Comparison of ENCODE assay signal across 8 cellular contexts in the genomic region with DNA sequence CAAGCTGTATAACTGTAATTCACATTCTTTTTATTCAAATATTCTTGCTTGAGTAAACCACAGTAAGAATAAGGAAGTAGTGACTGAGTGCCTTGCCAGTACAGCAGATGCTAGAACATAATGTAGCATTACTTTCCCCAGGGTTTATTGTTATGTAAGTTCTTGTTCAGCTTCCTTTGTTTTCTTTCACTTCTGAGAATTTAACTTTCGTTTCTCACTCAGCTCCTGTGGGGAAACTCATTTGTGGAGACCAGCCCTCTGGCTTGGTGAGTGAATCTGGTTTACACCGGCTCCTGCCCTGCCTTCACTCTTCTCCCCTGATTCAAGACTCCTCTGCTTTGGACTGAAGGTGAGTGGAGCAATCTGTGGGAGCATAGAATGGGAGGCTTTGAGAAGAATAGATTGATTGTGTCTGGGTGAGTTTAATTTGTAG. TPM values are rescaled to one million over a fixed set of nuclear protein-coding genes. Genes with fewer than 3 reads are reported as not detected.
DNase-seq lines count a peak whose midpoint lies in the region; ATAC-seq lines count a peak whose summit lies in the region.

A gene with protein sequence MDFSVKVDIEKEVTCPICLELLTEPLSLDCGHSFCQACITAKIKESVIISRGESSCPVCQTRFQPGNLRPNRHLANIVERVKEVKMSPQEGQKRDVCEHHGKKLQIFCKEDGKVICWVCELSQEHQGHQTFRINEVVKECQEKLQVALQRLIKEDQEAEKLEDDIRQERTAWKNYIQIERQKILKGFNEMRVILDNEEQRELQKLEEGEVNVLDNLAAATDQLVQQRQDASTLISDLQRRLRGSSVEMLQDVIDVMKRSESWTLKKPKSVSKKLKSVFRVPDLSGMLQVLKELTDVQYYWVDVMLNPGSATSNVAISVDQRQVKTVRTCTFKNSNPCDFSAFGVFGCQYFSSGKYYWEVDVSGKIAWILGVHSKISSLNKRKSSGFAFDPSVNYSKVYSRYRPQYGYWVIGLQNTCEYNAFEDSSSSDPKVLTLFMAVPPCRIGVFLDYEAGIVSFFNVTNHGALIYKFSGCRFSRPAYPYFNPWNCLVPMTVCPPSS (plus strand): TSS at position 240 of the 433 bp plus-strand sequence. CDS start 6,443 bp downstream, outside the sequence.

- H3K27ac Mint-ChIP-seq in CD4-positive, alpha-beta memory T cell, result peak within 1 kb of the TSS; percentile 93 to 97 (median 95)
- peak within 1 kb of the TSS; percentile 88 for H3K27ac Mint-ChIP-seq in activated CD4-positive, alpha-beta T cell treated with anti-CD3 and anti-CD28 coated beads, Interleukin-2, amount 10 ng/mL, durations not matched to agents 24 days and 14 days

- H3K36me3 ChIP-seq in CD4-positive, alpha-beta memory T cell (ENCODE audit: insufficient read depth, low read length), result peaks cover 8% of the 10 kb centered on the region
- H3K36me3 ChIP-seq in HUES6 (ENCODE audit: control insufficient read depth, insufficient read depth, low read length), result no peaks in the 10 kb centered on the region

- H3K36me3 Mint-ChIP-seq in CD4-positive, alpha-beta memory T cell, result peaks cover 14 to 37% of the 10 kb centered on the region in 2 donors
- peaks cover 25% of the 10 kb centered on the region for H3K36me3 Mint-ChIP-seq in activated CD4-positive, alpha-beta T cell treated with anti-CD3 and anti-CD28 coated beads, Interleukin-2, amount 10 ng/mL, durations not matched to agents 24 days and 14 days (ENCODE audit: low read depth)

- peak; percentile 66 to 76 (median 73) for DNase-seq in CD4-positive, alpha-beta memory T cell
- DNase-seq in activated CD4-positive, alpha-beta T cell treated with anti-CD3 and anti-CD28 coated beads, Interleukin-2, amount 10 ng/mL, durations not matched to agents 24 days and 14 days, result peak; percentile 90
- DNase-seq in effector CD4-positive, alpha-beta T cell, result peak; percentile 16
- DNase-seq in medulla oblongata (ENCODE audit: extremely low spot score) (peak; percentile 89), SK-N-DZ (ENCODE audit: low spot score) (no peak)
- DNase-seq in stimulated activated CD8-positive, alpha-beta memory T cell treated with anti-CD3 and anti-CD28 coated beads, Interleukin-4, amount 100 ng/mL, for 48 hours, result peak; percentile 50

- H3K4me1 ChIP-seq in CD4-positive, alpha-beta memory T cell (ENCODE audit: insufficient read depth, low read length), result peaks cover 51% of the 10 kb centered on the region
- H3K4me1 ChIP-seq in HUES6 (ENCODE audit: control insufficient read depth, insufficient read depth, low read length), result peaks cover 18% of the 10 kb centered on the region

- peaks cover 37 to 72% (median 50%) of the 10 kb centered on the region in 4 donors for H3K4me1 Mint-ChIP-seq in CD4-positive, alpha-beta memory T cell
- peaks cover 51% of the 10 kb centered on the region for H3K4me1 Mint-ChIP-seq in activated CD4-positive, alpha-beta T cell treated with anti-CD3 and anti-CD28 coated beads, Interleukin-2, amount 10 ng/mL, durations not matched to agents 24 days and 14 days

- peak; percentile 77 for ATAC-seq in GM21423 (IDR thresholded peaks at IDR 0.05; ENCODE audit: unreplicated experiment)

- H3K9me3 Mint-ChIP-seq in CD4-positive, alpha-beta memory T cell, result no peaks in the 10 kb centered on the region
- no peaks in the 10 kb centered on the region for H3K9me3 Mint-ChIP-seq in activated CD4-positive, alpha-beta T cell treated with anti-CD3 and anti-CD28 coated beads, Interleukin-2, amount 10 ng/mL, durations not matched to agents 24 days and 14 days

- peak within 1 kb of the TSS; percentile 90 to 97 (median 95) for H3K4me3 Mint-ChIP-seq in CD4-positive, alpha-beta memory T cell
- peak within 1 kb of the TSS; percentile 89 for H3K4me3 Mint-ChIP-seq in activated CD4-positive, alpha-beta T cell treated with anti-CD3 and anti-CD28 coated beads, Interleukin-2, amount 10 ng/mL, durations not matched to agents 24 days and 14 days

- POLR2A ChIA-PET in CD4-positive, alpha-beta memory T cell (lab: Charles Lee; ENCODE audit: partially characterized antibody), result interaction anchor here (0.8 to 3.1 kb wide), 9 partner anchors 9 to 701 kb away, joined by 4 to 25 read pairs (median 5); a partner anchor contains a TSS

- no peaks in the 10 kb centered on the region for H3K9me3 ChIP-seq in CD4-positive, alpha-beta memory T cell (ENCODE audit: control insufficient read depth in 1 of 2, low read length in 2 of 2)
- H3K9me3 ChIP-seq in HUES6 (ENCODE audit: control insufficient read depth, insufficient read depth, low read depth, low read length), result no peaks in the 10 kb centered on the region

- H3K27ac ChIP-seq in CD4-positive, alpha-beta memory T cell (ENCODE audit: low read depth, low read length), result peak within 1 kb of the TSS; percentile 82
- H3K27ac ChIP-seq in HUES6 (ENCODE audit: low read depth, low read length), result peak within 1 kb of the TSS; percentile 76

- no peaks in the 10 kb centered on the region for H3K27me3 ChIP-seq in CD4-positive, alpha-beta memory T cell (ENCODE audit: insufficient read depth, low read length)
- no peaks in the 10 kb centered on the region for H3K27me3 ChIP-seq in HUES6 (ENCODE audit: control insufficient read depth, insufficient read depth, low read length)

- H3K4me3 ChIP-seq in CD4-positive, alpha-beta memory T cell (ENCODE audit: low read length in 2 of 2), result peak within 1 kb of the TSS; percentile 53 to 85
- H3K4me3 ChIP-seq in HUES6 (ENCODE audit: low read depth, low read length), result peak within 1 kb of the TSS; percentile 49

- CTCF ChIA-PET in CD4-positive, alpha-beta memory T cell (lab: Charles Lee; ENCODE audit: partially characterized antibody), result interaction anchor here (0.9 to 3.8 kb wide), 5 partner anchors 12 to 115 kb away, joined by 3 to 21 read pairs (median 5); no protein-coding TSS in a partner anchor

- intact Hi-C loops in CD4-positive, alpha-beta memory T cell (cut with micrococcal nuclease), result loop anchor here (10.0 kb wide), 1 partner anchor 545 kb away; a partner anchor contains a TSS
- intact Hi-C loops in activated CD4-positive, alpha-beta T cell treated with anti-CD3 and anti-CD28 coated beads, Interleukin-2, amount 10 ng/mL, durations not matched to agents 24 days and 14 days (cut with micrococcal nuclease), result loop anchor here (5.0 to 10.0 kb wide), 4 partner anchors 545 to 1082 kb away; a partner anchor contains a TSS

- no peaks in the 10 kb centered on the region for H3K27me3 Mint-ChIP-seq in CD4-positive, alpha-beta memory T cell
- H3K27me3 Mint-ChIP-seq in activated CD4-positive, alpha-beta T cell treated with anti-CD3 and anti-CD28 coated beads, Interleukin-2, amount 10 ng/mL, durations not matched to agents 24 days and 14 days, result no peaks in the 10 kb centered on the region

- peak within 1 kb of the TSS; percentile 44 for H3K9ac ChIP-seq in HUES6 (ENCODE audit: low read length)

RNA-seq across cellular contexts. Expression of the gene that starts here (rescaled TPM):
- 100 to 1,000 TPM; 349 to 353 TPM for total RNA-seq in CD4-positive, alpha-beta memory T cell
- polyA plus RNA-seq in CD4-positive, alpha-beta memory T cell, result 100 to 1,000 TPM; 187 to 190 TPM
- total RNA-seq in activated CD4-positive, alpha-beta T cell treated with anti-CD3 and anti-CD28 coated beads, Interleukin-2, amount 10 ng/mL, durations not matched to agents 24 days and 14 days, result 104 and 107 TPM in 2 replicates
- polyA plus RNA-seq in SK-N-DZ (2014; cell fraction: cytosol; rRNA removed), result 0.23 TPM in 1 of 2 replicates, not detected in the other
- 0.07 TPM in 1 of 2 replicates, not detected in the other for polyA plus RNA-seq in SK-N-DZ (2014; cell fraction: nucleus; rRNA removed)
